Comparison of ENCODE assay signal across 32 cellular contexts in the genomic region with DNA sequence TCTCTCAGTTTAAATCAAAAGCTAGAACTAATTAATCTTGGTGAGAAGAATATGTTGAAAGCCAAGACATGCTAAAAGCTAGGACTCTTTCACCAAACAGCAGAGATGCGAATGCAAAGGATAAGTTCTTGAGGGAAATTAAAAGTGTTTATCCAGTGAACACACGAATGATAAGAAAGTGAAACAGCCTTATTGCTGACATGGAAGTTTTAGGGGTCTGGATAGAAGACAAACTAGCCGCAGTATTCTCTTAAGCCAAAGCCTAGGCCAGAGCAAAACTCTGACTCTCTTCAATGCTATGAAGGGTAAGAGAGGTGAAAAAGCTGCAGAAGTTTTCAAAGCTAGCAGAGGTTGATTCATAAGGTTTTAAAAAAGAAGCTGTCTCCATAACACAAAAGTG.
"Had no signal": no experiment of that assay in that cellular context is flagged by ENCODE, and none has a peak within 500 bp of the region (broad histone marks: within the 10 kb centered on the region; RNA-seq: fewer than 3 reads in every experiment).

No MANE protein-coding gene starts in this region.

- H3K27me3 ChIP-seq: ovary, spleen, suprapubic skin, testis, tibial artery, transverse colon, upper lobe of right lung, uterus had no signal

- DNase-seq: naive thymus-derived CD8-positive, alpha-beta T cell; nephron progenitor cell; occipital lobe; ovary; posterior cingulate gyrus; psoas muscle; right cardiac atrium; spleen; stimulated activated CD4-positive, alpha-beta T cell treated with anti-CD3 and anti-CD28 coated beads, Interleukin-12 subunit alpha, Interleukin-12 subunit beta, amount 100 ng/mL, for 4 hours; stimulated activated CD4-positive, alpha-beta T cell treated with anti-CD3 and anti-CD28 coated beads, Interleukin-1b, Interleukin-23, amount 100 ng/mL, for 48 hours; stimulated activated CD4-positive, alpha-beta T cell treated with anti-CD3 and anti-CD28 coated beads, Interleukin-4, amount 100 ng/mL, for 1 hour; stimulated activated CD4-positive, alpha-beta T cell treated with anti-CD3 and anti-CD28 coated beads, Interleukin-4, amount 100 ng/mL, for 4 hours; stimulated activated CD8-positive, alpha-beta memory T cell treated with anti-CD3 and anti-CD28 coated beads, Interleukin-4, amount 100 ng/mL, for 48 hours; stimulated activated naive CD4-positive, alpha-beta T cell; stimulated activated naive CD8-positive, alpha-beta T cell treated with anti-CD3 and anti-CD28 coated beads, Interleukin-15, amount 100 ng/mL, for 72 hours; stimulated activated naive CD8-positive, alpha-beta T cell treated with anti-CD3 and anti-CD28 coated beads, Interleukin-15, Interleukin-2, amounts not matched to agents 100 U/mL and 50 U/mL, for 24 hours; substantia nigra; testis; tibial artery; transverse colon; upper lobe of right lung; uterus had no signal

- H3K27me3 Mint-ChIP-seq: natural killer cell treated with Interleukin-12 subunit alpha and Interleukin-12 subunit beta and Interleukin-15 and Interleukin-18, amount 100 ng/mL, for 72 hours; progenitor cell of endocrine pancreas; stimulated activated memory B cell treated with anti-CD40 and anti-IgM and Interleukin-4, amounts not matched to agents 10 μg/mL and 1 μg/mL and 100 μg/mL, for 72 hours; stimulated activated naive CD8-positive, alpha-beta T cell treated with anti-CD3 and anti-CD28 coated beads, Interleukin-15, amount 100 ng/mL, for 72 hours; type B pancreatic cell had no signal

- H3K4me2 ChIP-seq: smooth muscle cell had no signal

- H3K27ac ChIP-seq: ovary, parathyroid adenoma, psoas muscle, skin epidermis, spleen, suprapubic skin, testis, tibial artery, transverse colon, upper lobe of right lung, uterus had no signal

- H2AFZ ChIP-seq: parathyroid adenoma had no signal

- H3K9ac ChIP-seq: parathyroid adenoma had no signal

- H3K79me2 ChIP-seq: parathyroid adenoma had no signal

- H3K27ac Mint-ChIP-seq: naive thymus-derived CD8-positive, alpha-beta T cell; natural killer cell treated with Interleukin-12 subunit alpha and Interleukin-12 subunit beta and Interleukin-15 and Interleukin-18, amount 100 ng/mL, for 72 hours; nephron progenitor cell; progenitor cell of endocrine pancreas; stimulated activated memory B cell treated with anti-CD40 and anti-IgM and Interleukin-4, amounts not matched to agents 10 μg/mL and 1 μg/mL and 100 μg/mL, for 72 hours; stimulated activated naive CD8-positive, alpha-beta T cell treated with anti-CD3 and anti-CD28 coated beads, Interleukin-15, amount 100 ng/mL, for 72 hours; type B pancreatic cell had no signal

- H3K4me3 ChIP-seq: ovary, psoas muscle, skin epidermis, smooth muscle cell, spleen, suprapubic skin, testis, tibial artery, transverse colon, upper lobe of right lung, uterus had no signal

- H3K9me3 ChIP-seq: ovary, psoas muscle, spleen, suprapubic skin, testis, tibial artery, transverse colon, upper lobe of right lung, uterus had no signal

- H3K9me3 Mint-ChIP-seq: naive thymus-derived CD8-positive, alpha-beta T cell; nephron progenitor cell; stimulated activated memory B cell treated with anti-CD40 and anti-IgM and Interleukin-4, amounts not matched to agents 10 μg/mL and 1 μg/mL and 100 μg/mL, for 72 hours; stimulated activated naive CD8-positive, alpha-beta T cell treated with anti-CD3 and anti-CD28 coated beads, Interleukin-15, amount 100 ng/mL, for 72 hours; type B pancreatic cell had no signal

- H3K4me3 Mint-ChIP-seq: naive thymus-derived CD8-positive, alpha-beta T cell; natural killer cell treated with Interleukin-12 subunit alpha and Interleukin-12 subunit beta and Interleukin-15 and Interleukin-18, amount 100 ng/mL, for 72 hours; nephron progenitor cell; neural crest cell; stimulated activated memory B cell treated with anti-CD40 and anti-IgM and Interleukin-4, amounts not matched to agents 10 μg/mL and 1 μg/mL and 100 μg/mL, for 72 hours; stimulated activated naive CD8-positive, alpha-beta T cell treated with anti-CD3 and anti-CD28 coated beads, Interleukin-15, amount 100 ng/mL, for 72 hours; type B pancreatic cell had no signal

- H3K36me3 Mint-ChIP-seq: naive thymus-derived CD8-positive, alpha-beta T cell; stimulated activated memory B cell treated with anti-CD40 and anti-IgM and Interleukin-4, amounts not matched to agents 10 μg/mL and 1 μg/mL and 100 μg/mL, for 72 hours; type B pancreatic cell had no signal

- H3K36me3 ChIP-seq: ovary, spleen, suprapubic skin, tibial artery, transverse colon, upper lobe of right lung, uterus had no signal

- H3K4me1 ChIP-seq: parathyroid adenoma, psoas muscle, spleen, suprapubic skin, testis, tibial artery, transverse colon, upper lobe of right lung, uterus had no signal

- H3K4me1 Mint-ChIP-seq: naive thymus-derived CD8-positive, alpha-beta T cell; nephron progenitor cell; neural crest cell; stimulated activated memory B cell treated with anti-CD40 and anti-IgM and Interleukin-4, amounts not matched to agents 10 μg/mL and 1 μg/mL and 100 μg/mL, for 72 hours; stimulated activated naive CD8-positive, alpha-beta T cell treated with anti-CD3 and anti-CD28 coated beads, Interleukin-15, amount 100 ng/mL, for 72 hours had no signal

- ATAC-seq: naive thymus-derived CD8-positive, alpha-beta T cell; natural killer cell treated with Interleukin-12 subunit alpha and Interleukin-12 subunit beta and Interleukin-15 and Interleukin-18, amount 100 ng/mL, for 72 hours; psoas muscle; right cardiac atrium; sciatic nerve; stimulated activated naive CD8-positive, alpha-beta T cell treated with anti-CD3 and anti-CD28 coated beads, Interleukin-15, amount 100 ng/mL, for 72 hours; stimulated activated naive CD8-positive, alpha-beta T cell treated with anti-CD3 and anti-CD28 coated beads, Interleukin-15, Interleukin-2, amounts not matched to agents 100 U/mL and 50 U/mL, for 24 hours; upper lobe of right lung had no signal
